Comparison of ENCODE assay signal across 1 cellular context in the genomic region with DNA sequence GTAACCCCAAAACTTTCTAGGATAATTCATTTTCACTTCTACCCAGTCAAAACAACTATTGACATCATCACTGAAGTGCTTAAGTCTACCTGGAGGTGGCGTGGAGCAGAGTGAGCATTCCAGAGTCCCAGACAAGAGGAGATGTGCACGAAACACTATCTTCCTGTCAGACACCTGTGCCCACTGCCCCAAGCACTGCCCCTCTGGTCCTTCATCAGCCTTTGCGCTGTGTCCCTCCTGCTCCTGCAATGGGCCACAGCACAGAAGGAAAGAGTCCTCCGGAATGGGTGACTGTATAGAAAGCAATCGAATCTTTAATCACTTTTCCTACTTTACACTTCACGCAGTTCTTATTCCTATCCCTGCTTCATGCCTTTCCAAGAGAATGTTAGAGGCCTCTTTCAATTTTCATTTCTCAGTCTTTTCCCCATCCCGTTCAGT.
TF ChIP-seq lines count a peak whose summit lies in the region.

No MANE protein-coding gene starts in this region.

TF ChIP-seq in GM23338, 12 proteins besides CTCF, POLR2A, EP300 and RAD21 (continued from another document):
- TF ChIP-seq, protein P1, sequence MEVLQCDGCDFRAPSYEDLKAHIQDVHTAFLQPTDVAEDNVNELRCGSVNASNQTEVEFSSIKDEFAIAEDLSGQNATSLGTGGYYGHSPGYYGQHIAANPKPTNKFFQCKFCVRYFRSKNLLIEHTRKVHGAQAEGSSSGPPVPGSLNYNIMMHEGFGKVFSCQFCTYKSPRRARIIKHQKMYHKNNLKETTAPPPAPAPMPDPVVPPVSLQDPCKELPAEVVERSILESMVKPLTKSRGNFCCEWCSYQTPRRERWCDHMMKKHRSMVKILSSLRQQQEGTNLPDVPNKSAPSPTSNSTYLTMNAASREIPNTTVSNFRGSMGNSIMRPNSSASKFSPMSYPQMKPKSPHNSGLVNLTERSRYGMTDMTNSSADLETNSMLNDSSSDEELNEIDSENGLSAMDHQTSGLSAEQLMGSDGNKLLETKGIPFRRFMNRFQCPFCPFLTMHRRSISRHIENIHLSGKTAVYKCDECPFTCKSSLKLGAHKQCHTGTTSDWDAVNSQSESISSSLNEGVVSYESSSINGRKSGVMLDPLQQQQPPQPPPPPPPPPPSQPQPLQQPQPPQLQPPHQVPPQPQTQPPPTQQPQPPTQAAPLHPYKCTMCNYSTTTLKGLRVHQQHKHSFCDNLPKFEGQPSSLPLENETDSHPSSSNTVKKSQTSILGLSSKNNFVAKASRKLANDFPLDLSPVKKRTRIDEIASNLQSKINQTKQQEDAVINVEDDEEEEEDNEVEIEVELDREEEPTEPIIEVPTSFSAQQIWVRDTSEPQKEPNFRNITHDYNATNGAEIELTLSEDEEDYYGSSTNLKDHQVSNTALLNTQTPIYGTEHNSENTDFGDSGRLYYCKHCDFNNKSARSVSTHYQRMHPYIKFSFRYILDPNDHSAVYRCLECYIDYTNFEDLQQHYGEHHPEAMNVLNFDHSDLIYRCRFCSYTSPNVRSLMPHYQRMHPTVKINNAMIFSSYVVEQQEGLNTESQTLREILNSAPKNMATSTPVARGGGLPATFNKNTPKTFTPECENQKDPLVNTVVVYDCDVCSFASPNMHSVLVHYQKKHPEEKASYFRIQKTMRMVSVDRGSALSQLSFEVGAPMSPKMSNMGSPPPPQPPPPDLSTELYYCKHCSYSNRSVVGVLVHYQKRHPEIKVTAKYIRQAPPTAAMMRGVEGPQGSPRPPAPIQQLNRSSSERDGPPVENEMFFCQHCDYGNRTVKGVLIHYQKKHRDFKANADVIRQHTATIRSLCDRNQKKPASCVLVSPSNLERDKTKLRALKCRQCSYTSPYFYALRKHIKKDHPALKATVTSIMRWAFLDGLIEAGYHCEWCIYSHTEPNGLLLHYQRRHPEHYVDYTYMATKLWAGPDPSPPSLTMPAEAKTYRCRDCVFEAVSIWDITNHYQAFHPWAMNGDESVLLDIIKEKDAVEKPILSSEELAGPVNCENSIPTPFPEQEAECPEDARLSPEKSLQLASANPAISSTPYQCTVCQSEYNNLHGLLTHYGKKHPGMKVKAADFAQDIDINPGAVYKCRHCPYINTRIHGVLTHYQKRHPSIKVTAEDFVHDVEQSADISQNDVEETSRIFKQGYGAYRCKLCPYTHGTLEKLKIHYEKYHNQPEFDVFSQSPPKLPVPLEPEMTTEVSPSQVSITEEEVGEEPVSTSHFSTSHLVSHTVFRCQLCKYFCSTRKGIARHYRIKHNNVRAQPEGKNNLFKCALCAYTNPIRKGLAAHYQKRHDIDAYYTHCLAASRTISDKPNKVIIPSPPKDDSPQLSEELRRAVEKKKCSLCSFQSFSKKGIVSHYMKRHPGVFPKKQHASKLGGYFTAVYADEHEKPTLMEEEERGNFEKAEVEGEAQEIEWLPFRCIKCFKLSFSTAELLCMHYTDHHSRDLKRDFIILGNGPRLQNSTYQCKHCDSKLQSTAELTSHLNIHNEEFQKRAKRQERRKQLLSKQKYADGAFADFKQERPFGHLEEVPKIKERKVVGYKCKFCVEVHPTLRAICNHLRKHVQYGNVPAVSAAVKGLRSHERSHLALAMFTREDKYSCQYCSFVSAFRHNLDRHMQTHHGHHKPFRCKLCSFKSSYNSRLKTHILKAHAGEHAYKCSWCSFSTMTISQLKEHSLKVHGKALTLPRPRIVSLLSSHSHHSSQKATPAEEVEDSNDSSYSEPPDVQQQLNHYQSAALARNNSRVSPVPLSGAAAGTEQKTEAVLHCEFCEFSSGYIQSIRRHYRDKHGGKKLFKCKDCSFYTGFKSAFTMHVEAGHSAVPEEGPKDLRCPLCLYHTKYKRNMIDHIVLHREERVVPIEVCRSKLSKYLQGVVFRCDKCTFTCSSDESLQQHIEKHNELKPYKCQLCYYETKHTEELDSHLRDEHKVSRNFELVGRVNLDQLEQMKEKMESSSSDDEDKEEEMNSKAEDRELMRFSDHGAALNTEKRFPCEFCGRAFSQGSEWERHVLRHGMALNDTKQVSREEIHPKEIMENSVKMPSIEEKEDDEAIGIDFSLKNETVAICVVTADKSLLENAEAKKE (CRISPR knock-in tag; IDR thresholded peaks at IDR 0.05), result no peak
- TF ChIP-seq EZH2 (IDR thresholded peaks at IDR 0.05; ENCODE audit: low read depth, unreplicated experiment) (no peak), STAT1 (IDR thresholded peaks at IDR 0.05; ENCODE audit: unreplicated experiment) (no peak)
- TF ChIP-seq, protein P2, sequence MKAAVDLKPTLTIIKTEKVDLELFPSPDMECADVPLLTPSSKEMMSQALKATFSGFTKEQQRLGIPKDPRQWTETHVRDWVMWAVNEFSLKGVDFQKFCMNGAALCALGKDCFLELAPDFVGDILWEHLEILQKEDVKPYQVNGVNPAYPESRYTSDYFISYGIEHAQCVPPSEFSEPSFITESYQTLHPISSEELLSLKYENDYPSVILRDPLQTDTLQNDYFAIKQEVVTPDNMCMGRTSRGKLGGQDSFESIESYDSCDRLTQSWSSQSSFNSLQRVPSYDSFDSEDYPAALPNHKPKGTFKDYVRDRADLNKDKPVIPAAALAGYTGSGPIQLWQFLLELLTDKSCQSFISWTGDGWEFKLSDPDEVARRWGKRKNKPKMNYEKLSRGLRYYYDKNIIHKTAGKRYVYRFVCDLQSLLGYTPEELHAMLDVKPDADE (IDR thresholded peaks at IDR 0.05), result no peak
- TF ChIP-seq, protein P3, sequence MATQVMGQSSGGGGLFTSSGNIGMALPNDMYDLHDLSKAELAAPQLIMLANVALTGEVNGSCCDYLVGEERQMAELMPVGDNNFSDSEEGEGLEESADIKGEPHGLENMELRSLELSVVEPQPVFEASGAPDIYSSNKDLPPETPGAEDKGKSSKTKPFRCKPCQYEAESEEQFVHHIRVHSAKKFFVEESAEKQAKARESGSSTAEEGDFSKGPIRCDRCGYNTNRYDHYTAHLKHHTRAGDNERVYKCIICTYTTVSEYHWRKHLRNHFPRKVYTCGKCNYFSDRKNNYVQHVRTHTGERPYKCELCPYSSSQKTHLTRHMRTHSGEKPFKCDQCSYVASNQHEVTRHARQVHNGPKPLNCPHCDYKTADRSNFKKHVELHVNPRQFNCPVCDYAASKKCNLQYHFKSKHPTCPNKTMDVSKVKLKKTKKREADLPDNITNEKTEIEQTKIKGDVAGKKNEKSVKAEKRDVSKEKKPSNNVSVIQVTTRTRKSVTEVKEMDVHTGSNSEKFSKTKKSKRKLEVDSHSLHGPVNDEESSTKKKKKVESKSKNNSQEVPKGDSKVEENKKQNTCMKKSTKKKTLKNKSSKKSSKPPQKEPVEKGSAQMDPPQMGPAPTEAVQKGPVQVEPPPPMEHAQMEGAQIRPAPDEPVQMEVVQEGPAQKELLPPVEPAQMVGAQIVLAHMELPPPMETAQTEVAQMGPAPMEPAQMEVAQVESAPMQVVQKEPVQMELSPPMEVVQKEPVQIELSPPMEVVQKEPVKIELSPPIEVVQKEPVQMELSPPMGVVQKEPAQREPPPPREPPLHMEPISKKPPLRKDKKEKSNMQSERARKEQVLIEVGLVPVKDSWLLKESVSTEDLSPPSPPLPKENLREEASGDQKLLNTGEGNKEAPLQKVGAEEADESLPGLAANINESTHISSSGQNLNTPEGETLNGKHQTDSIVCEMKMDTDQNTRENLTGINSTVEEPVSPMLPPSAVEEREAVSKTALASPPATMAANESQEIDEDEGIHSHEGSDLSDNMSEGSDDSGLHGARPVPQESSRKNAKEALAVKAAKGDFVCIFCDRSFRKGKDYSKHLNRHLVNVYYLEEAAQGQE (IDR thresholded peaks at IDR 0.05; ENCODE audit: unreplicated experiment), result no peak
